In the genomic region with DNA sequence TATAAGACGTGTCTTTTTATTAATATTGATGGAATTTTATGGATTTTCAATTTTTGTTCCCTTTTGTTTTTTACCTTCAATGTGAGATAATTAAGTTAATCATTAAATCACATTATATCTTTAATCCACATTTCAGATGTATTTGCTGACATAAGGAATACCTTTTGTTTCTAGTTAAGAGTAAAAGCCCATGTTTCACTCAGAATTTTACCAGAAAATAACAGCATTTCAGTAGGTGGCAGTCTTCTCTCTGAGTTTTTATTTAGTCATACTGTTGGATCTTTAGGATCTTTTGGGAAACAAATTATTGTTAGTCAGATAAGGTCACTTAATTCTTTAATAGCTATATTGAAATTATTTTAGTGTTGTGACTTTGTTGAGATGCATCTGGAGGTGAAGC, we compare ENCODE assay signal across 11 cellular contexts.
DNase-seq lines count a peak whose midpoint lies in the region; ATAC-seq and TF ChIP-seq lines count a peak whose summit lies in the region.
"Had no signal": no experiment of that assay in that cellular context is flagged by ENCODE, and none has a peak within 500 bp of the region (broad histone marks: within the 10 kb centered on the region; RNA-seq: fewer than 3 reads in every experiment).

No MANE protein-coding gene starts in this region.

- H3K4me1 ChIP-seq in cardiac muscle cell (ENCODE audit: low read depth) (peaks cover 29% of the 10 kb centered on the region), SJSA1 (replicated peaks) (peaks cover 7% of the 10 kb centered on the region)
- H3K4me1 ChIP-seq: BLaER1 had no signal

- no peaks in the 10 kb centered on the region for H3K27me3 Mint-ChIP-seq in type B pancreatic cell
- H3K27me3 Mint-ChIP-seq in activated naive CD4-positive, alpha-beta T cell treated with anti-CD3 and anti-CD28 coated beads, Interleukin-2, amount 10 ng/mL, durations not matched to agents 7 days and 5 days: no peaks in the 10 kb centered on the region

- H3K27ac ChIP-seq in cardiac muscle cell: peak overlapping the region; percentile 45
- peak overlapping the region; percentile 62 for H3K27ac ChIP-seq in SJSA1
- H3K27ac ChIP-seq: BLaER1 had no signal

- peaks cover 16% of the 10 kb centered on the region for H3K4me1 Mint-ChIP-seq in type B pancreatic cell (ENCODE audit: unreplicated experiment)
- no peaks in the 10 kb centered on the region for H3K4me1 Mint-ChIP-seq in activated naive CD4-positive, alpha-beta T cell treated with anti-CD3 and anti-CD28 coated beads, Interleukin-2, amount 10 ng/mL, durations not matched to agents 7 days and 5 days

- intact Hi-C loops in cardiac septum (cut with DNase I): no loop called here

- H3K4me3 ChIP-seq in cardiac muscle cell: no peak overlapping the region
- H3K4me3 ChIP-seq in SJSA1: no peak overlapping the region
- H3K4me3 ChIP-seq in foreskin fibroblast (ENCODE audit: low read depth in 1 of 2, low read length in 2 of 2): no peak overlapping the region
- H3K4me3 ChIP-seq: BLaER1 had no signal

- CTCF ChIA-PET in activated naive CD4-positive, alpha-beta T cell treated with anti-CD3 and anti-CD28 coated beads, Interleukin-2, amount 10 ng/mL, durations not matched to agents 7 days and 5 days (lab: Charles Lee): no interaction called here

- H3K4me3 Mint-ChIP-seq in type B pancreatic cell: no peak overlapping the region
- H3K4me3 Mint-ChIP-seq in activated naive CD4-positive, alpha-beta T cell treated with anti-CD3 and anti-CD28 coated beads, Interleukin-2, amount 10 ng/mL, durations not matched to agents 7 days and 5 days: no peak overlapping the region

- no peak for ATAC-seq in GM21390 (IDR thresholded peaks at IDR 0.05; ENCODE audit: unreplicated experiment)

- H3K27me3 ChIP-seq in cardiac muscle cell (no peaks in the 10 kb centered on the region), SJSA1 (replicated peaks) (no peaks in the 10 kb centered on the region)
- H3K27me3 ChIP-seq: BLaER1 had no signal

- no peak overlapping the region for H3K27ac Mint-ChIP-seq in type B pancreatic cell
- H3K27ac Mint-ChIP-seq in activated naive CD4-positive, alpha-beta T cell treated with anti-CD3 and anti-CD28 coated beads, Interleukin-2, amount 10 ng/mL, durations not matched to agents 7 days and 5 days: no peak overlapping the region

- TF ChIP-seq CTCF in cardiac muscle cell (IDR thresholded peaks at IDR 0.05; ENCODE audit: low read depth, low read length): peak; percentile 40
- peak; percentile 30 for TF ChIP-seq CTCF in foreskin fibroblast (IDR thresholded peaks at IDR 0.05; ENCODE audit: low read depth, low read length)
- peak; percentile 67 for TF ChIP-seq CTCF in type B pancreatic cell (conservative IDR thresholded peaks at IDR 0.05)

- no peaks in the 10 kb centered on the region for H3K36me3 Mint-ChIP-seq in type B pancreatic cell
- no peaks in the 10 kb centered on the region for H3K36me3 Mint-ChIP-seq in activated naive CD4-positive, alpha-beta T cell treated with anti-CD3 and anti-CD28 coated beads, Interleukin-2, amount 10 ng/mL, durations not matched to agents 7 days and 5 days

- H3K9me3 Mint-ChIP-seq in type B pancreatic cell: no peaks in the 10 kb centered on the region
- no peaks in the 10 kb centered on the region for H3K9me3 Mint-ChIP-seq in activated naive CD4-positive, alpha-beta T cell treated with anti-CD3 and anti-CD28 coated beads, Interleukin-2, amount 10 ng/mL, durations not matched to agents 7 days and 5 days

- DNase-seq in cardiac muscle cell (ENCODE audit: low read depth in 1 of 2, low spot score in 1 of 2) (peak in 1 of 2 donors; percentile 35), cardiac septum (ENCODE audit: low spot score) (no peak), SJSA1 (ENCODE audit: low read depth in 1 of 2, low spot score in 2 of 2) (no peak), foreskin fibroblast (peak in 1 of 2 donors; percentile 38), type B pancreatic cell (ENCODE audit: extremely low spot score, unreplicated experiment) (no peak), midbrain (lab: John Stamatoyannopoulos, UW) (no peak)
- DNase-seq in activated naive CD4-positive, alpha-beta T cell treated with anti-CD3 and anti-CD28 coated beads, Interleukin-2, amount 10 ng/mL, durations not matched to agents 7 days and 5 days: no peak
- DNase-seq: activated effector memory CD4-positive, alpha-beta T cell treated with Interleukin-2 at 50 U/mL for 16 hours; NCI-H187 had no signal

- H3K36me3 ChIP-seq in cardiac muscle cell (no peaks in the 10 kb centered on the region), SJSA1 (no peaks in the 10 kb centered on the region)
- H3K36me3 ChIP-seq: BLaER1 had no signal

- H3K9me3 ChIP-seq in cardiac muscle cell (ENCODE audit: low read depth): no peaks in the 10 kb centered on the region
- no peaks in the 10 kb centered on the region for H3K9me3 ChIP-seq in SJSA1 (replicated peaks)
- H3K9me3 ChIP-seq: BLaER1 had no signal
